9 cellular contexts compared by ENCODE assay signal in genomic region chr10:72097448-72098300, GRCh38. TPM values are rescaled to one million over a fixed set of nuclear protein-coding genes. Genes with fewer than 3 reads are reported as not detected.
DNase-seq lines count a peak whose midpoint lies in the region; ATAC-seq and TF ChIP-seq lines count a peak whose summit lies in the region.
"Had no signal": no experiment of that assay in that cellular context is flagged by ENCODE, and none has a peak within 500 bp of the region (broad histone marks: within the 10 kb centered on the region; RNA-seq: fewer than 3 reads in every experiment).

No MANE protein-coding gene starts in this region.

- H2AK9ac ChIP-seq in IMR-90 (replicated peaks; ENCODE audit: low read depth, low read length, poor library complexity): no peak overlapping the region

- H4K20me1 ChIP-seq in IMR-90 (ENCODE audit: insufficient read depth, low read length) (peaks cover 10% of the 10 kb centered on the region; the same call in 1 of the 2 replicates), mammary epithelial cell (ENCODE audit: insufficient read depth, low read length) (no peaks in the 10 kb centered on the region)

- H3K18ac ChIP-seq in IMR-90 (ENCODE audit: low read depth, low read length): no peak overlapping the region

- H2BK20ac ChIP-seq in IMR-90 (ENCODE audit: low read depth, low read length): no peak overlapping the region

- BruUV-seq in IMR-90 (replicated peaks; lab: Mats Ljungman, UMichigan) (no TSS peak), mammary epithelial cell (replicated peaks; lab: Mats Ljungman, UMichigan) (no TSS peak)

- no peak overlapping the region for H4K91ac ChIP-seq in IMR-90 (ENCODE audit: insufficient read depth, low read depth, low read length)

- intact Hi-C loops in IMR-90 (cut with micrococcal nuclease): no loop called here
- intact Hi-C loops in mammary epithelial cell (cut with micrococcal nuclease): no loop called here

- TF ChIP-seq POLR2A in IMR-90 (IDR thresholded peaks at IDR 0.05; ENCODE audit: low read depth, low read length): 0 out of 2 replicates have a peak, but pooled peaks have one; percentile 22

- CTCF ChIA-PET in BJ (lab: Yijun Ruan, JAX) (interaction anchor here (1.0 to 1.3 kb wide), 2 partner anchors 9 to 28 kb away, joined by 3 to 4 read pairs; partner anchors contain the start of gene SPOCK2), IMR-90 (lab: Yijun Ruan, JAX) (interaction anchor here (1.3 kb wide), 1 partner anchor 9 kb away, joined by 5 read pairs; no protein-coding TSS in a partner anchor), mammary epithelial cell (lab: Charles Lee; ENCODE audit: low non-redundant PET) (no interaction called here)

- H3K9me1 ChIP-seq in IMR-90 (ENCODE audit: insufficient read depth, low read length): peaks cover 3% of the 10 kb centered on the region; the same call in 1 of the 2 replicates

- H3K27ac ChIP-seq in IMR-90 (ENCODE audit: insufficient read depth, low read length): no peak overlapping the region
- no peak overlapping the region for H3K27ac ChIP-seq in mammary epithelial cell (ENCODE audit: insufficient read depth, low read depth, low read length)

- H2AFZ ChIP-seq in IMR-90 (replicated peaks; ENCODE audit: low read length, poor library complexity) (no peak overlapping the region), mammary epithelial cell (ENCODE audit: low read depth, low read length) (no peak overlapping the region)

- H2BK5ac ChIP-seq in IMR-90 (ENCODE audit: low read depth, low read length, poor library complexity, severe bottlenecking): peak overlapping the region; percentile 13

- no peak overlapping the region for H2BK15ac ChIP-seq in IMR-90 (ENCODE audit: low read depth, low read length)

- H3K27me3 ChIP-seq in BJ (ENCODE audit: control insufficient read depth, insufficient read depth, low read length) (no peaks in the 10 kb centered on the region), IMR-90 (ENCODE audit: control insufficient read depth, insufficient read depth, low read length) (no peaks in the 10 kb centered on the region), mammary epithelial cell (ENCODE audit: insufficient read depth, low read length) (no peaks in the 10 kb centered on the region)

- H4K8ac ChIP-seq in IMR-90 (ENCODE audit: low read depth in 2 of 2, low read length in 2 of 2): peak overlapping the region in 1 of 2 experiments; percentile 14; a peak in 1 of 4 replicates

- H3K4ac ChIP-seq in IMR-90 (ENCODE audit: low read depth, low read length): peak overlapping the region; percentile 70; the same call in 1 of the 2 replicates

- dilution Hi-C loops in IMR-90 (cut with HindIII; ENCODE audit: low sequenced_read_pairs, unreplicated experiment) (no loop called here), mammary epithelial cell (cut with HindIII; ENCODE audit: low sequenced_read_pairs) (no loop called here)

- H3K79me2 ChIP-seq in mammary epithelial cell (ENCODE audit: insufficient read depth, low read length): no peaks in the 10 kb centered on the region

- H4K5ac ChIP-seq in IMR-90 (ENCODE audit: low read depth, low read length): no peak overlapping the region

- H3K4me1 ChIP-seq in IMR-90 (ENCODE audit: control insufficient read depth, insufficient read depth, low read length) (peaks cover 11% of the 10 kb centered on the region), mammary epithelial cell (ENCODE audit: insufficient read depth, low read length) (peaks cover 21% of the 10 kb centered on the region)

- no peak overlapping the region for H3K4me3 ChIP-seq in BJ (ENCODE audit: low read depth, low read length)
- no peak overlapping the region for H3K4me3 ChIP-seq in IMR-90 (ENCODE audit: insufficient read depth, low read depth, low read length)
- no peak overlapping the region for H3K4me3 ChIP-seq in mammary epithelial cell (replicated peaks in 1 of 3; ENCODE audit: insufficient read depth in 1 of 3, low read depth in 2 of 3, low read length in 3 of 3)

- ATAC-seq in IMR-90 (ENCODE audit: low read depth) (peak; percentile 90), GM18519 (IDR thresholded peaks at IDR 0.05; ENCODE audit: low FRiP score, unreplicated experiment) (no peak), GM21367 (IDR thresholded peaks at IDR 0.05; ENCODE audit: unreplicated experiment) (no peak)

- in situ Hi-C loops in IMR-90 (cut with MboI; ENCODE audit: low sequenced_read_pairs): no loop called here
- in situ Hi-C loops in mammary epithelial cell (cut with MboI; ENCODE audit: low sequenced_read_pairs in 2 of 2): no loop called here

- no peak overlapping the region for H3K14ac ChIP-seq in IMR-90 (replicated peaks; ENCODE audit: low read depth, low read length)

- H3K79me1 ChIP-seq in IMR-90 (ENCODE audit: low read depth in 1 of 2, low read length in 2 of 2): no peaks in the 10 kb centered on the region

- WGBS in IMR-90 (ENCODE audit: extremely low coverage in 2 of 2, insufficient read length in 1 of 2), 2 experiments: no CpG with 5 or more reads among the region's 9 CpGs
- WGBS in mammary epithelial cell (ENCODE audit: low coverage, missing lambda C conversion rate): 80% methylated on average over 9 of the region's 9 CpGs

- H3K23ac ChIP-seq in IMR-90 (ENCODE audit: low read depth, low read length): peak overlapping the region; percentile 6; the same call in 1 of the 2 replicates

- 0 out of 2 replicates have a peak overlapping the region, but pooled peaks have one; percentile 33 for H2AK5ac ChIP-seq in IMR-90 (ENCODE audit: low read depth, low read length)

- H2BK120ac ChIP-seq in IMR-90 (ENCODE audit: low read depth, low read length): no peak overlapping the region

- H3K36me3 ChIP-seq in BJ (ENCODE audit: control insufficient read depth, insufficient read depth, low read length) (no peaks in the 10 kb centered on the region; the same call in 1 of the 2 replicates), IMR-90 (ENCODE audit: control insufficient read depth, insufficient read depth, low read length) (peaks cover 4% of the 10 kb centered on the region; the same call in 1 of the 2 replicates), mammary epithelial cell (ENCODE audit: insufficient read depth, low read length) (peaks cover 3% of the 10 kb centered on the region)

- H3K9ac ChIP-seq in IMR-90 (ENCODE audit: low read depth, low read length) (no peak overlapping the region), mammary epithelial cell (ENCODE audit: insufficient read depth, low read length) (no peak overlapping the region)

- peak overlapping the region; percentile 16; the same call in 1 of the 2 replicates for H3K4me2 ChIP-seq in IMR-90 (ENCODE audit: low read depth, low read length)
- no peak overlapping the region for H3K4me2 ChIP-seq in mammary epithelial cell (ENCODE audit: insufficient read depth, low read depth, low read length)

- no peak overlapping the region for H3K56ac ChIP-seq in IMR-90 (ENCODE audit: extremely low read depth, insufficient read depth, low read length)

- H3K9me3 ChIP-seq in IMR-90 (ENCODE audit: control insufficient read depth, insufficient read depth, low read length) (no peaks in the 10 kb centered on the region), mammary epithelial cell (replicated peaks; ENCODE audit: insufficient read depth, low read length) (no peaks in the 10 kb centered on the region)

- POLR2A ChIA-PET in BJ (lab: Charles Lee): no interaction called here
- POLR2A ChIA-PET in IMR-90 (lab: Charles Lee; ENCODE audit: unreplicated experiment): no interaction called here

- DNase-seq in BJ (ENCODE audit: low read depth) (peak; percentile 52), IMR-90 (peak; percentile 99), mammary epithelial cell (peak; percentile 59), lung microvascular endothelial cell (ENCODE audit: low read depth in 2 of 2) (peak; percentile 16 to 75), activated gamma-delta T cell (lab: John Stamatoyannopoulos, UW) (no peak), putamen (ENCODE audit: low spot score) (no peak)
- DNase-seq: hippocampal formation had no signal

- TF ChIP-seq RAD21 in IMR-90 (IDR thresholded peaks at IDR 0.05; ENCODE audit: low read length): no peak

- no peak for TF ChIP-seq CTCF in BJ (IDR thresholded peaks at IDR 0.05; ENCODE audit: insufficient read depth, low read depth, low read length)
- TF ChIP-seq CTCF in IMR-90 (conservative IDR thresholded peaks at IDR 0.05; ENCODE audit: low read depth, low read length): no peak
- no peak for TF ChIP-seq CTCF in mammary epithelial cell (conservative IDR thresholded peaks at IDR 0.05 in 1 of 2, IDR thresholded peaks at IDR 0.05 in 1 of 2; ENCODE audit: extremely low read depth in 1 of 2, insufficient read depth in 1 of 2, low read depth in 1 of 2, low read length in 2 of 2)

TF ChIP-seq in IMR-90, 13 proteins besides CTCF, POLR2A, EP300 and RAD21 (continues in another document):
- TF ChIP-seq SMC3 (IDR thresholded peaks at IDR 0.05; ENCODE audit: low read depth, low read length) (no peak), ELK1 (IDR thresholded peaks at IDR 0.05; ENCODE audit: borderline replicate concordance, low read depth, low read length) (no peak), MXI1 (IDR thresholded peaks at IDR 0.05; ENCODE audit: borderline replicate concordance, low read depth, low read length) (no peak), FOS (IDR thresholded peaks at IDR 0.05; ENCODE audit: low read depth, low read length) (peak; percentile 97), CEBPB (IDR thresholded peaks at IDR 0.05; ENCODE audit: low read depth, low read length) (peak; percentile 74), MAZ (IDR thresholded peaks at IDR 0.05; ENCODE audit: borderline replicate concordance, low read depth, low read length) (0 out of 2 replicates have a peak, but pooled peaks have one; percentile 21), RFX5 (IDR thresholded peaks at IDR 0.05; ENCODE audit: low read depth, low read length) (no peak), MAFK (IDR thresholded peaks at IDR 0.05; ENCODE audit: low read depth, low read length) (no peak)

RNA-seq across cellular contexts. Expression of gene SPOCK2, which starts 9.3 kb away (rescaled TPM):
- polyA plus RNA-seq in BJ (2011; rRNA removed) (0.04 and 0.06 TPM in 2 replicates), IMR-90 (2012; rRNA removed) (0.02 TPM in 1 of 2 replicates, not detected in the other), mammary epithelial cell (0.10 TPM)
- polyA minus RNA-seq in BJ (2011; rRNA and poly(A)+ RNA removed): 0.09 and 0.21 TPM in 2 replicates
- total RNA-seq in IMR-90 (2012; rRNA removed) (not detected in 2 replicates), mammary epithelial cell (10 to 100 TPM in 1 of 2 donors, under 1 TPM in 1; 0.49 to 20.2 TPM), lung microvascular endothelial cell (2.2 and 3.0 TPM in 2 replicates)
- polyA plus RNA-seq in IMR-90 (2012; cell fraction: cytosol; rRNA removed): 0.04 TPM in 1 of 2 replicates, not detected in the other
- polyA plus RNA-seq in IMR-90 (2012; cell fraction: nucleus; rRNA removed; ENCODE audit: low replicate concordance): 0.23 and 0.36 TPM in 2 replicates
- polyA minus RNA-seq in mammary epithelial cell: 0.62 TPM

Comparison
In these comparisons a context has a peak if more than half of its experiments do, and no peak if none do; other contexts are left out.
1. DNase-seq: peak in BJ (single experiment), IMR-90 (single experiment), mammary epithelial cell (single experiment) and lung microvascular endothelial cell (2 of 2); none in activated gamma-delta T cell (single experiment) and putamen (single experiment).